Comparison of ENCODE assay signal across 15 cellular contexts in the genomic region with DNA sequence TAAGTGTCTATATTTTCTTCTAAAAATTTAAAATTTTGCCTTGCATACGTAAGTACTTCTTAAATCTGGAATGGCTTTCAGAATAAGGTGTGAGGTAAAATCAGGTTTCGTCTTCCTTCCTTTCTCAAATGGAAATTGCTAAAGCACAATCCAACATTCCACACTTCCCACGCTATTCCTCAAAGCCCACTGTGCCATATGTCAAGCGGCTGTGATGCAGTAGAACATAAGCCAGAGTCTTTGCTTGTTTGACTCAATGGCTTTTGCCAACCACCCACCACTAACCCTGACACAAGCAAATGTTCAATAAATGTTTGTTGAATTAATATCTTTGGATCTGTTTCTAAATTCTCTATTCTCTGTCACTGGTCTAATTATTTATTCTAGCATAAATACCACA.
A peak's percentile ranks its signal among the peaks of the same experiment; 100 is the strongest.
DNase-seq lines count a peak whose midpoint lies in the region; ATAC-seq and TF ChIP-seq lines count a peak whose summit lies in the region.
"Had no signal": no experiment of that assay in that cellular context is flagged by ENCODE, and none has a peak within 500 bp of the region (broad histone marks: within the 10 kb centered on the region; RNA-seq: fewer than 3 reads in every experiment).

No MANE protein-coding gene starts in this region.

- H3K4me1 Mint-ChIP-seq in glutamatergic neuron (ENCODE audit: low read depth, unreplicated experiment): peaks cover 4% of the 10 kb centered on the region
- no peaks in the 10 kb centered on the region for H3K4me1 Mint-ChIP-seq in effector memory CD8-positive, alpha-beta T cell (ENCODE audit: low read depth in 2 of 2)
- H3K4me1 Mint-ChIP-seq: B cell had no signal

- no peak for TF ChIP-seq CTCF in glutamatergic neuron (IDR thresholded peaks at IDR 0.05; ENCODE audit: partially characterized antibody, unreplicated experiment)

- TF ChIP-seq POLR2A in GM18505 (IDR thresholded peaks at IDR 0.05; ENCODE audit: borderline replicate concordance, extremely low read depth, insufficient read depth, insufficient read length): no peak

- H3K27me3 Mint-ChIP-seq in glutamatergic neuron (ENCODE audit: unreplicated experiment): no peaks in the 10 kb centered on the region
- H3K27me3 Mint-ChIP-seq in effector memory CD8-positive, alpha-beta T cell: no peaks in the 10 kb centered on the region
- H3K27me3 Mint-ChIP-seq: B cell; CD4-positive, alpha-beta T cell had no signal

- ATAC-seq in effector memory CD8-positive, alpha-beta T cell (replicated peaks): no peak
- ATAC-seq in GM18505 (IDR thresholded peaks at IDR 0.05; ENCODE audit: unreplicated experiment): no peak
- ATAC-seq: A549; CD8-positive, alpha-beta T cell had no signal

- H3K36me3 Mint-ChIP-seq in glutamatergic neuron (ENCODE audit: unreplicated experiment): no peaks in the 10 kb centered on the region
- no peaks in the 10 kb centered on the region for H3K36me3 Mint-ChIP-seq in effector memory CD8-positive, alpha-beta T cell (ENCODE audit: insufficient read depth)
- H3K36me3 Mint-ChIP-seq: CD8-positive, alpha-beta T cell had no signal

- H3K9me3 Mint-ChIP-seq in glutamatergic neuron (ENCODE audit: unreplicated experiment): no peaks in the 10 kb centered on the region
- H3K9me3 Mint-ChIP-seq in effector memory CD8-positive, alpha-beta T cell: peaks cover 0 to 1% of the 10 kb centered on the region in 2 donors

- H3K27ac Mint-ChIP-seq in glutamatergic neuron (ENCODE audit: unreplicated experiment): peak overlapping the region; percentile 16
- no peak overlapping the region for H3K27ac Mint-ChIP-seq in effector memory CD8-positive, alpha-beta T cell
- H3K27ac Mint-ChIP-seq: B cell; CD4-positive, alpha-beta T cell; CD8-positive, alpha-beta T cell had no signal

- no peak overlapping the region for H3K4me3 Mint-ChIP-seq in glutamatergic neuron (ENCODE audit: unreplicated experiment)
- H3K4me3 Mint-ChIP-seq in effector memory CD8-positive, alpha-beta T cell: no peak overlapping the region
- H3K4me3 Mint-ChIP-seq: B cell; CD4-positive, alpha-beta T cell; CD8-positive, alpha-beta T cell had no signal

- DNase-seq in NCI-H82 (lab: John Stamatoyannopoulos, UW): peak; percentile 2
- DNase-seq in NCI-H82 treated with DMSO at 0.1 percent for 48 hours (lab: John Stamatoyannopoulos, UW; ENCODE audit: unreplicated experiment): no peak
- no peak for DNase-seq in glutamatergic neuron
- DNase-seq in middle frontal gyrus (ENCODE audit: extremely low spot score, low spot score): peak; percentile 23
- DNase-seq in dedifferentiated amniotic fluid mesenchymal stem cell (ENCODE audit: extremely low spot score): no peak
- no peak for DNase-seq in effector memory CD8-positive, alpha-beta T cell
- DNase-seq: Caco-2; Calu3; CD4-positive, alpha-beta T cell; CD8-positive, alpha-beta T cell; DMS79 treated with DMSO at 0.1 percent for 48 hours; GF-D8 had no signal

Comparison
In these comparisons a context has a peak if more than half of its experiments do, and no peak if none do; other contexts are left out.
1. DNase-seq: peak in NCI-H82 (single experiment) and middle frontal gyrus (single experiment); none in NCI-H82 treated with DMSO at 0.1 percent for 48 hours (single experiment), glutamatergic neuron (single experiment), dedifferentiated amniotic fluid mesenchymal stem cell (single experiment) and effector memory CD8-positive, alpha-beta T cell (0 of 3).